11 cellular contexts compared by ENCODE assay signal in the genomic region with DNA sequence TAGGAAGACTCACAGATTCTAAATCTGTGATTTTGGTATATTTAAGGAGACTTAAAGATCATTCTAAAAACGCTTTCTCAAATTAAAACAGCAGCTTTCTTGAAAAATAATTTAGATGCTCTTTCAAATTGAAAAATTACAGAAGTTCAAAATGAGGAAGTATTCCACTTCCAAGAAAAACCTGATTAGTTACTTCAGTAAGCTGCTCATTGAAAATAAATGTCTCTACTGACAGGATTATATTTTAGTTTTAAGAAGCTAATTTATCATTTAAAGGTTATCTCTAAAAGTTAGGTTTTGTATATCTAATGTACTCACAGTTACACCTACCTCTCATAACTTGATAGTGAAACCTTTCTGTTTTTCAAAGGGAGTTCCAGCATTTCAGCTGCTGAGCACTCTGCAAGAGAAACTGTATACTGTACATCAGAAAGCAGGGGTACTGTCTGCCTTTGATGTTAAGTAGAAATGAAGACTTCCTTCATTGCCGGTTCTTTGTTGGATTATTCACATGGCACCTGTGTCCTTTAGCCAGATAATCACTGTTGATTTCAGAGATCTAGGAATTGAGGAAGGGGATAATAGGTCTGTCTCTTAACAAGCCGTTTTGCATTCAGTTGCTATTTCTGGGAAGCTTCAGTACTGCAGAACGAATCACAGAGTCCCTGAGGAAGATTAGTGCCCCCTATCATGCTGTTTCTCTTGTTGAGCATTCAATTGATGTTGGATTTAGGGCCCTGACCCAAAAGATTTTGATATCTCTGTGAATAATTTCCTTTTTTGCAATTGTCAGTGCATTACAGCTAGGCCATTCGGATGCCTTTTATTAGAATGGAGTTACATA.
DNase-seq lines count a peak whose midpoint lies in the region; ATAC-seq, FAIRE-seq and TF ChIP-seq lines count a peak whose summit lies in the region.
"Had no signal": no experiment of that assay in that cellular context is flagged by ENCODE, and none has a peak within 500 bp of the region (broad histone marks: within the 10 kb centered on the region; RNA-seq: fewer than 3 reads in every experiment).

No MANE protein-coding gene starts in this region.

- no peaks in the 10 kb centered on the region for H3K9me3 ChIP-seq in HepG2 (ENCODE audit: low read length)

- no peak overlapping the region for H3K4me3 Mint-ChIP-seq in activated CD8-positive, alpha-beta memory T cell treated with anti-CD3 and anti-CD28 coated beads, Interleukin-2, amount 10 ng/mL, durations not matched to agents 7 days and 5 days
- H3K4me3 Mint-ChIP-seq: stimulated activated naive CD8-positive, alpha-beta T cell treated with anti-CD3 and anti-CD28 coated beads, Interleukin-15, Interleukin-2, amounts not matched to agents 100 ng/mL and 50 ng/mL, for 24 hours had no signal

- peaks cover 4% of the 10 kb centered on the region for H4K20me1 ChIP-seq in HepG2 (ENCODE audit: insufficient read depth, low read length)

- no peak overlapping the region for H3K27ac Mint-ChIP-seq in activated CD8-positive, alpha-beta memory T cell treated with anti-CD3 and anti-CD28 coated beads, Interleukin-2, amount 10 ng/mL, durations not matched to agents 7 days and 5 days
- H3K27ac Mint-ChIP-seq: stimulated activated naive CD8-positive, alpha-beta T cell treated with anti-CD3 and anti-CD28 coated beads, Interleukin-15, Interleukin-2, amounts not matched to agents 100 ng/mL and 50 ng/mL, for 24 hours had no signal

- H3K79me2 ChIP-seq in HepG2 (ENCODE audit: insufficient read depth, low read length), result peaks cover 9% of the 10 kb centered on the region

- H3K9ac ChIP-seq in HepG2 (ENCODE audit: insufficient read depth, low read depth, low read length), result no peak overlapping the region

- H3K27me3 Mint-ChIP-seq in activated CD8-positive, alpha-beta memory T cell treated with anti-CD3 and anti-CD28 coated beads, Interleukin-2, amount 10 ng/mL, durations not matched to agents 7 days and 5 days, result no peaks in the 10 kb centered on the region
- H3K27me3 Mint-ChIP-seq: stimulated activated naive CD8-positive, alpha-beta T cell treated with anti-CD3 and anti-CD28 coated beads, Interleukin-15, Interleukin-2, amounts not matched to agents 100 ng/mL and 50 ng/mL, for 24 hours had no signal

- peaks cover 2% of the 10 kb centered on the region for H3K36me3 Mint-ChIP-seq in activated CD8-positive, alpha-beta memory T cell treated with anti-CD3 and anti-CD28 coated beads, Interleukin-2, amount 10 ng/mL, durations not matched to agents 7 days and 5 days

- H3K9me3 Mint-ChIP-seq in activated CD8-positive, alpha-beta memory T cell treated with anti-CD3 and anti-CD28 coated beads, Interleukin-2, amount 10 ng/mL, durations not matched to agents 7 days and 5 days (ENCODE audit: low read depth), result no peaks in the 10 kb centered on the region
- H3K9me3 Mint-ChIP-seq: stimulated activated naive CD8-positive, alpha-beta T cell treated with anti-CD3 and anti-CD28 coated beads, Interleukin-15, Interleukin-2, amounts not matched to agents 100 ng/mL and 50 ng/mL, for 24 hours had no signal

- no peak for TF ChIP-seq POLR2A in HepG2 (IDR thresholded peaks at IDR 0.05; ENCODE audit: insufficient read depth in 1 of 2, low read depth in 2 of 2, low read length in 2 of 2)

- no peaks in the 10 kb centered on the region for H3K27me3 ChIP-seq in HepG2 (ENCODE audit: control insufficient read depth in 1 of 2, insufficient read depth in 2 of 2, low read length in 2 of 2)

- TF ChIP-seq EP300 in HepG2 (IDR thresholded peaks at IDR 0.05; ENCODE audit: low read depth in 2 of 2, low read length in 2 of 2), result no peak
- TF ChIP-seq EP300 in HepG2 (CRISPR knock-in tag; IDR thresholded peaks at IDR 0.05; ENCODE audit: borderline replicate concordance), result no peak

- ATAC-seq in HG02884 (IDR thresholded peaks at IDR 0.05; ENCODE audit: unreplicated experiment) (peak; percentile 52), HepG2 (no peak), GM19328 (IDR thresholded peaks at IDR 0.05; ENCODE audit: unreplicated experiment) (no peak)
- no peak for ATAC-seq in activated CD8-positive, alpha-beta memory T cell treated with anti-CD3 and anti-CD28 coated beads, Interleukin-2, amount 10 ng/mL, durations not matched to agents 7 days and 5 days
- ATAC-seq in activated CD4-positive, CD25-positive, alpha-beta regulatory T cell treated with anti-CD3 and anti-CD28 coated beads, Interleukin-2, amount 50 U/mL, for 24 hours, result no peak

- TF ChIP-seq RAD21 in HepG2 (CRISPR knock-in tag; IDR thresholded peaks at IDR 0.05), result no peak

- no peak for FAIRE-seq in HepG2 (lab: Jason Lieb, UNC)

- H3K27ac ChIP-seq in HepG2 (ENCODE audit: extremely low read length, insufficient read depth, low read length), result no peak overlapping the region

- TF ChIP-seq CTCF in GM12865 (IDR thresholded peaks at IDR 0.05; ENCODE audit: insufficient read depth, low read depth, low read length, missing control alignments) (no peak), HepG2 (CRISPR knock-in tag; IDR thresholded peaks at IDR 0.05) (no peak)

- H3K4me3 ChIP-seq in GM12865 (ENCODE audit: low read depth, low read length), result peak overlapping the region; percentile 3; the same call in 1 of the 2 replicates
- H3K4me3 ChIP-seq in HepG2 (replicated peaks in 1 of 3; ENCODE audit: insufficient read depth in 1 of 3, low read depth in 2 of 3, low read length in 3 of 3), result no peak overlapping the region

- POLR2A ChIA-PET in HepG2 (lab: Yijun Ruan, JAX), result no interaction called here

- CTCF ChIA-PET in HepG2 (lab: Yijun Ruan, JAX; ENCODE audit: low intra/inter-chr PET ratio, low total read pairs), result no interaction called here
- CTCF ChIA-PET in activated CD8-positive, alpha-beta memory T cell treated with anti-CD3 and anti-CD28 coated beads, Interleukin-2, amount 10 ng/mL, durations not matched to agents 7 days and 5 days (lab: Charles Lee), result no interaction called here

- no peak overlapping the region for H2AFZ ChIP-seq in HepG2 (ENCODE audit: low read length)

- 97% methylated on average over 5 of the region's 5 CpGs for WGBS in HepG2 (ENCODE audit: low lambda C conversion rate)

- H3K36me3 ChIP-seq in HepG2 (replicated peaks in 1 of 2; ENCODE audit: control insufficient read depth in 1 of 2, insufficient read depth in 2 of 2, low read length in 2 of 2), result no peaks in the 10 kb centered on the region

- in situ Hi-C loops in SK-MEL-5 (cut with HindIII; ENCODE audit: low pct_unique_long_range_greater_than_20kb, low sequenced_read_pairs), result no loop called here
- in situ Hi-C loops in HepG2 (cut with HindIII; ENCODE audit: extremely low pct_ligation_motif_present, low pct_unique_long_range_greater_than_20kb), result no loop called here

- H3K4me2 ChIP-seq in HepG2 (ENCODE audit: low read depth, low read length), result no peak overlapping the region

- intact Hi-C loops in HepG2 (cut with micrococcal nuclease; ENCODE audit: unreplicated experiment), result no loop called here

- no TSS peak for BruUV-seq in HepG2 (replicated peaks; lab: Mats Ljungman, UMichigan)

- DNase-seq in GM12865 (ENCODE audit: low read depth) (peak; percentile 50), SK-MEL-5 (ENCODE audit: low read depth, low spot score) (peak; percentile 47), HepG2 (ENCODE audit: low spot score) (no peak), NCI-H187 (lab: John Stamatoyannopoulos, UW) (no peak)
- DNase-seq in activated CD8-positive, alpha-beta memory T cell treated with anti-CD3 and anti-CD28 coated beads, Interleukin-2, amount 10 ng/mL, durations not matched to agents 7 days and 5 days, result no peak
- DNase-seq: activated CD8-positive, alpha-beta memory T cell treated with anti-CD3 and anti-CD28 coated beads, Interleukin-2, amount 50 U/mL, for 4 hours; EL had no signal

- peaks cover 12% of the 10 kb centered on the region for H3K4me1 Mint-ChIP-seq in activated CD8-positive, alpha-beta memory T cell treated with anti-CD3 and anti-CD28 coated beads, Interleukin-2, amount 10 ng/mL, durations not matched to agents 7 days and 5 days

- H3K4me1 ChIP-seq in HepG2 (ENCODE audit: insufficient read depth, low read length), result no peaks in the 10 kb centered on the region

TF ChIP-seq in HepG2, 621 proteins besides CTCF, POLR2A, EP300 and RAD21:
- TF ChIP-seq ZNF784 (CRISPR knock-in tag; IDR thresholded peaks at IDR 0.05; ENCODE audit: borderline replicate concordance) (no peak), RBM22 (optimal IDR thresholded peaks at IDR 0.05; ENCODE audit: low read length) (peak; percentile 51)

Comparison
In these comparisons a context has a peak if more than half of its experiments do, and no peak if none do; other contexts are left out.
1. DNase-seq: peak in GM12865 (single experiment) and SK-MEL-5 (single experiment); none in HepG2 (single experiment), activated CD8-positive, alpha-beta memory T cell treated with anti-CD3 and anti-CD28 coated beads, Interleukin-2, amount 10 ng/mL, durations not matched to agents 7 days and 5 days (single experiment) and NCI-H187 (0 of 2).